Comparison of ENCODE assay signal across 8 cellular contexts in genomic region chr12:8145754-8146415, GRCh38. TPM values are rescaled to one million over a fixed set of nuclear protein-coding genes. Genes with fewer than 3 reads are reported as not detected.
DNase-seq lines count a peak whose midpoint lies in the region; ATAC-seq and TF ChIP-seq lines count a peak whose summit lies in the region.
"Had no signal": no experiment of that assay in that cellular context is flagged by ENCODE, and none has a peak within 500 bp of the region (broad histone marks: within the 10 kb centered on the region; RNA-seq: fewer than 3 reads in every experiment).

No MANE protein-coding gene starts in this region.

- H3K9me3 ChIP-seq in colonic mucosa = no peaks in the 10 kb centered on the region
- H3K9me3 ChIP-seq in thoracic aorta = no peaks in the 10 kb centered on the region
- peaks cover 0 to 18% (median 16%) of the 10 kb centered on the region in 8 donors for H3K9me3 ChIP-seq in spleen

- H3K4me3 ChIP-seq in colonic mucosa (no peak overlapping the region), thoracic aorta (peak overlapping the region; percentile 59), spleen (no peak overlapping the region)

- ATAC-seq in thoracic aorta (ENCODE audit: insufficient number of reproducible peaks, low FRiP score, low read depth) = peak; percentile 93
- ATAC-seq in GM18861 (IDR thresholded peaks at IDR 0.05; ENCODE audit: unreplicated experiment) = no peak

- H3K36me3 ChIP-seq in colonic mucosa (no peaks in the 10 kb centered on the region), thoracic aorta (no peaks in the 10 kb centered on the region), spleen (peaks cover 0 to 16% (median 0%) of the 10 kb centered on the region in 6 donors)

- TF ChIP-seq POLR2A in spleen (IDR thresholded peaks at IDR 0.05) = no peak

- H3K27ac ChIP-seq in colonic mucosa (no peak overlapping the region), thoracic aorta (peak overlapping the region; percentile 14 to 16), RWPE1 (no peak overlapping the region), spleen (no peak overlapping the region)

- POLR2A ChIA-PET in RWPE1 (lab: Yijun Ruan, JAX; ENCODE audit: low non-redundant PET) = no interaction called here

- CTCF ChIA-PET in RWPE1 (lab: Yijun Ruan, JAX) = no interaction called here

- intact Hi-C loops in colonic mucosa (cut with DNase I) = no loop called here
- intact Hi-C loops in spleen (cut with DNase I; ENCODE audit: low total_unique reads) = no loop called here

- H3K4me1 ChIP-seq in colonic mucosa = no peaks in the 10 kb centered on the region
- H3K4me1 ChIP-seq in thoracic aorta (ENCODE audit: control insufficient read depth in 1 of 2, low read depth in 2 of 2) = peaks cover 0 to 15% of the 10 kb centered on the region in 2 donors
- H3K4me1 ChIP-seq in spleen = no peaks in the 10 kb centered on the region

- DNase-seq in NCI-H2107 (lab: John Stamatoyannopoulos, UW) (peak; percentile 44), colonic mucosa (peak; percentile 23), left kidney (ENCODE audit: low read depth, low spot score) (peak; percentile 72), thoracic aorta (ENCODE audit: low spot score) (peak; percentile 22), RWPE1 (ENCODE audit: low spot score) (no peak), spleen (no peak)
- DNase-seq: naive B cell had no signal

- no peaks in the 10 kb centered on the region for H3K27me3 ChIP-seq in colonic mucosa
- H3K27me3 ChIP-seq in thoracic aorta (replicated peaks; ENCODE audit: insufficient read depth) = no peaks in the 10 kb centered on the region
- peaks cover 0 to 5% (median 0%) of the 10 kb centered on the region in 7 donors for H3K27me3 ChIP-seq in spleen (replicated peaks in 1 of 7)

- TF ChIP-seq CTCF in colonic mucosa (IDR thresholded peaks at IDR 0.05) = no peak
- TF ChIP-seq CTCF in thoracic aorta (IDR thresholded peaks at IDR 0.05) = no peak
- no peak for TF ChIP-seq CTCF in RWPE1 (conservative IDR thresholded peaks at IDR 0.05; ENCODE audit: low read depth)
- TF ChIP-seq CTCF in spleen (IDR thresholded peaks at IDR 0.05 in 8 of 11, conservative IDR thresholded peaks at IDR 0.05 in 3 of 11) = no peak

- no peak overlapping the region for H3K9ac ChIP-seq in colonic mucosa (ENCODE audit: low read depth in 2 of 2, low read length in 2 of 2)

- WGBS in spleen, 5 donors = 75 to 81% (median 79%) methylated on average over 15 to 17 of the region's 17 CpGs

RNA-seq across cellular contexts. Expression of gene ZNF705A, which starts 10.9 kb away (rescaled TPM):
- total RNA-seq in colonic mucosa = not detected
- not detected for total RNA-seq in thoracic aorta
- under 1 TPM in 1 of 7 donors, not detected in 6; 0.19 TPM for total RNA-seq in spleen
- polyA plus RNA-seq in spleen = not detected

RNA-seq across cellular contexts. Expression of gene CLEC4A, which starts 22.5 kb away (rescaled TPM):
- 1 to 10 TPM; 1.8 TPM for total RNA-seq in colonic mucosa
- 1 to 10 TPM; 4.2 to 5.1 TPM for total RNA-seq in thoracic aorta
- total RNA-seq in spleen = 10 to 100 TPM in 2 of 7 donors, 1 to 10 TPM in 5; 5.2 to 19.6 (median 8.2) TPM
- 10 to 100 TPM in 2 of 3 donors, 1 to 10 TPM in 1; 8.4 to 15.3 (median 10.3) TPM for polyA plus RNA-seq in spleen

Comparison
In these comparisons a context has a peak if more than half of its experiments do, and no peak if none do; other contexts are left out.
1. DNase-seq: peak in NCI-H2107 (single experiment), colonic mucosa (single experiment), left kidney (single experiment) and thoracic aorta (single experiment); none in RWPE1 (single experiment) and spleen (single experiment).
2. H3K27ac ChIP-seq: peak in thoracic aorta (2 of 2); none in colonic mucosa (single experiment), RWPE1 (single experiment) and spleen (0 of 8).